Comparison of ENCODE assay signal across 43 cellular contexts in the genomic region with DNA sequence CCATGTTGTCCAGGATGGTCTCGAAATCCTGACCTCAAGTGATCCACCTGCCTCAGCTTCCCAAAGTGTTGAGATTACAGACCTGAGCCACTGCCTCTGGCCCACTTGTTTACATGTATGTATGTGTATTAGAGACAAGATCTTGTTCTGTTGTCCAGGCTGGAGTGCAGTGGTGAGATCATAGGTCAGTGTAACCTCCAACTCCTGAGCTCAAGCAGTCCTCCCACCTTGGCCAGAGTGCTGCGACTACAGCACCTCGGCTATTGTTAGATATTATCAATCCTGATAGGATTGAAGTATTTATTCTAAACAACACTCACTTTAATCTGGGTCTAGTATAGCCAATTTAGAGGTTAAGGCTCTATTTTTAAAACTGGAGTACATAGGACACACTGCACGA. TPM values are rescaled to one million over a fixed set of nuclear protein-coding genes. Genes with fewer than 3 reads are reported as not detected.
"Had no signal": no experiment of that assay in that cellular context is flagged by ENCODE, and none has a peak within 500 bp of the region (broad histone marks: within the 10 kb centered on the region; RNA-seq: fewer than 3 reads in every experiment).

No MANE protein-coding gene starts in this region.

- H3K27me3 ChIP-seq: ascending aorta, body of pancreas, brain microvascular endothelial cell, cardiac muscle cell had no signal

- H3K9me3 ChIP-seq: adrenal gland, ascending aorta, body of pancreas, breast epithelium had no signal

- DNase-seq: activated effector memory CD4-positive, alpha-beta T cell treated with anti-CD3 and anti-CD28 coated beads, Interleukin-2, amount 50 U/mL, for 16 hours; activated effector memory CD4-positive, alpha-beta T cell treated with Interleukin-2 at 50 U/mL for 16 hours; activated gamma-delta T cell; activated gamma-delta T cell treated with Interleukin-2 at 50 U/mL for 16 hours; activated naive CD4-positive, alpha-beta T cell; activated naive CD4-positive, alpha-beta T cell treated with anti-CD3 and anti-CD28 coated beads for 36 hours; activated naive CD4-positive, alpha-beta T cell treated with anti-CD3 and anti-CD28 coated beads, Interleukin-2, amount 10 ng/mL, durations not matched to agents 7 days and 5 days; activated naive CD4-positive, alpha-beta T cell treated with anti-CD3 and anti-CD28 coated beads, Interleukin-2, amount 50 U/mL, for 16 hours; activated naive CD4-positive, alpha-beta T cell treated with Interleukin-2 at 50 U/mL for 16 hours; activated naive CD8-positive, alpha-beta T cell treated with anti-CD3 and anti-CD28 coated beads for 36 hours; activated naive CD8-positive, alpha-beta T cell treated with anti-CD3 and anti-CD28 coated beads, Interleukin-2, amount 10 ng/mL, durations not matched to agents 7 days and 5 days; activated naive CD8-positive, alpha-beta T cell treated with anti-CD3 and anti-CD28 coated beads, Interleukin-2, amount 50 U/mL, for 24 hours; activated T-cell treated with anti-CD3 and anti-CD28 coated beads, Interleukin-2, amount 50 U/mL, for 1 hour; activated T-cell treated with anti-CD3 and anti-CD28 coated beads, Interleukin-2, amount 50 U/mL, for 24 hours; activated T-cell treated with anti-CD3 and anti-CD28 coated beads, Interleukin-2, amount 50 U/mL, for 4 hours; activated T-cell treated with anti-CD3 and anti-CD28 coated beads, Interleukin-2, amount 50 U/mL, for 48 hours; activated T-cell treated with anti-CD3 and anti-CD28 coated beads, Interleukin-2, amount 50 U/mL, for 72 hours; adrenal gland; amniotic stem cell; amygdala; anterior cingulate cortex; aorta; body of pancreas; brain microvascular endothelial cell; caudate nucleus; central memory CD4-positive, alpha-beta T cell; cerebellar nuclear complex had no signal

- H3K27me3 Mint-ChIP-seq: activated naive CD4-positive, alpha-beta T cell treated with anti-CD3 and anti-CD28 coated beads, Interleukin-2, amount 10 ng/mL, durations not matched to agents 7 days and 5 days; activated naive CD4-positive, alpha-beta T cell treated with anti-CD3 and anti-CD28 coated beads, Interleukin-2, amount 50 U/mL, for 24 hours; activated naive CD8-positive, alpha-beta T cell treated with anti-CD3 and anti-CD28 coated beads for 36 hours; activated naive CD8-positive, alpha-beta T cell treated with anti-CD3 and anti-CD28 coated beads, Interleukin-2, amount 50 U/mL, for 24 hours; activated T-helper 17 cell treated with anti-CD3 and anti-CD28 coated beads, Interleukin-2, amount 50 U/mL, for 72 hours; brain had no signal

- H3K36me3 Mint-ChIP-seq: activated naive CD4-positive, alpha-beta T cell treated with anti-CD3 and anti-CD28 coated beads, Interleukin-2, amount 10 ng/mL, durations not matched to agents 7 days and 5 days; activated naive CD4-positive, alpha-beta T cell treated with anti-CD3 and anti-CD28 coated beads, Interleukin-2, amount 50 U/mL, for 24 hours; activated naive CD4-positive, alpha-beta T cell treated with anti-CD3 and anti-CD28 coated beads, Interleukin-2, amount 50 U/mL, for 72 hours; activated naive CD8-positive, alpha-beta T cell; activated naive CD8-positive, alpha-beta T cell treated with anti-CD3 and anti-CD28 coated beads for 36 hours; activated naive CD8-positive, alpha-beta T cell treated with anti-CD3 and anti-CD28 coated beads, Interleukin-2, amount 10 ng/mL, durations not matched to agents 7 days and 5 days; brain had no signal

- H3K36me3 ChIP-seq: adrenal gland, ascending aorta, brain microvascular endothelial cell, breast epithelium, cardiac muscle cell had no signal

- ATAC-seq: activated naive CD4-positive, alpha-beta T cell treated with anti-CD3 and anti-CD28 coated beads, Interleukin-2, amount 50 U/mL, for 72 hours; activated naive CD8-positive, alpha-beta T cell treated with anti-CD3 and anti-CD28 coated beads, Interleukin-2, amount 50 U/mL, for 24 hours; activated T-cell treated with anti-CD3 and anti-CD28 coated beads, Interleukin-2, amount 50 U/mL, for 4 hours; activated T-cell treated with anti-CD3 and anti-CD28 coated beads, Interleukin-2, amount 50 U/mL, for 72 hours; activated T-helper 17 cell treated with anti-CD3 and anti-CD28 coated beads, Interleukin-2, amount 50 U/mL, for 72 hours; body of pancreas had no signal

- H3K4me1 ChIP-seq: adrenal gland, ascending aorta, body of pancreas, breast epithelium had no signal

- H3K4me3 Mint-ChIP-seq: activated naive CD4-positive, alpha-beta T cell treated with anti-CD3 and anti-CD28 coated beads for 36 hours; activated naive CD4-positive, alpha-beta T cell treated with anti-CD3 and anti-CD28 coated beads, Interleukin-2, amount 10 ng/mL, durations not matched to agents 7 days and 5 days; activated naive CD4-positive, alpha-beta T cell treated with anti-CD3 and anti-CD28 coated beads, Interleukin-2, amount 50 U/mL, for 24 hours; activated naive CD8-positive, alpha-beta T cell; activated naive CD8-positive, alpha-beta T cell treated with anti-CD3 and anti-CD28 coated beads for 36 hours; activated naive CD8-positive, alpha-beta T cell treated with anti-CD3 and anti-CD28 coated beads, Interleukin-2, amount 10 ng/mL, durations not matched to agents 7 days and 5 days; activated naive CD8-positive, alpha-beta T cell treated with anti-CD3 and anti-CD28 coated beads, Interleukin-2, amount 50 U/mL, for 24 hours; activated T-cell treated with anti-CD3 and anti-CD28 coated beads, Interleukin-2, amount 50 U/mL, for 24 hours; activated T-cell treated with anti-CD3 and anti-CD28 coated beads, Interleukin-2, amount 50 U/mL, for 4 hours; activated T-cell treated with anti-CD3 and anti-CD28 coated beads, Interleukin-2, amount 50 U/mL, for 72 hours; activated T-helper 1 cell treated with anti-CD3 and anti-CD28 coated beads, Interleukin-12 subunit alpha, Interleukin-12 subunit beta, Interleukin-2, Interleukin-4 antibody, amounts not matched to agents 30 ng/mL and 10 ng/mL and 1 ng/mL, durations not matched to agents 14 hours and 24 hours and 36 hours; activated T-helper 17 cell treated with anti-CD3 and anti-CD28 coated beads, Interleukin-2, amount 50 U/mL, for 72 hours; brain; central memory CD8-positive, alpha-beta T cell had no signal

- H3K27ac Mint-ChIP-seq: activated naive CD4-positive, alpha-beta T cell treated with anti-CD3 and anti-CD28 coated beads for 36 hours; activated naive CD4-positive, alpha-beta T cell treated with anti-CD3 and anti-CD28 coated beads, Interleukin-2, amount 10 ng/mL, durations not matched to agents 7 days and 5 days; activated naive CD4-positive, alpha-beta T cell treated with anti-CD3 and anti-CD28 coated beads, Interleukin-2, amount 50 U/mL, for 24 hours; activated naive CD4-positive, alpha-beta T cell treated with anti-CD3 and anti-CD28 coated beads, Interleukin-2, amount 50 U/mL, for 72 hours; activated naive CD8-positive, alpha-beta T cell; activated naive CD8-positive, alpha-beta T cell treated with anti-CD3 and anti-CD28 coated beads for 36 hours; activated naive CD8-positive, alpha-beta T cell treated with anti-CD3 and anti-CD28 coated beads, Interleukin-2, amount 10 ng/mL, durations not matched to agents 7 days and 5 days; activated naive CD8-positive, alpha-beta T cell treated with anti-CD3 and anti-CD28 coated beads, Interleukin-2, amount 50 U/mL, for 24 hours; activated T-cell treated with anti-CD3 and anti-CD28 coated beads, Interleukin-2, amount 50 U/mL, for 24 hours; activated T-cell treated with anti-CD3 and anti-CD28 coated beads, Interleukin-2, amount 50 U/mL, for 72 hours; activated T-helper 1 cell treated with anti-CD3 and anti-CD28 coated beads, Interleukin-12 subunit alpha, Interleukin-12 subunit beta, Interleukin-2, Interleukin-4 antibody, amounts not matched to agents 30 ng/mL and 10 ng/mL and 1 ng/mL, durations not matched to agents 14 hours and 24 hours and 36 hours; activated T-helper 17 cell treated with anti-CD3 and anti-CD28 coated beads, Interleukin-2, amount 50 U/mL, for 72 hours; activated T-helper 2 cell treated with anti-CD3 and anti-CD28 coated beads, Interferon-gamma antibody, Interleukin-2, Interleukin-4, amounts not matched to agents 10 μg/mL and 5 μg/mL and 100 μg/mL, durations not matched to agents 14 hours and 24 hours and 36 hours; brain had no signal

- H3K27ac ChIP-seq: adrenal gland, ascending aorta, body of pancreas, brain microvascular endothelial cell, breast epithelium, cardiac muscle cell had no signal

- H3K9me3 Mint-ChIP-seq: activated naive CD4-positive, alpha-beta T cell treated with anti-CD3 and anti-CD28 coated beads for 36 hours; activated naive CD4-positive, alpha-beta T cell treated with anti-CD3 and anti-CD28 coated beads, Interleukin-2, amount 10 ng/mL, durations not matched to agents 7 days and 5 days; activated naive CD4-positive, alpha-beta T cell treated with anti-CD3 and anti-CD28 coated beads, Interleukin-2, amount 50 U/mL, for 24 hours; activated naive CD4-positive, alpha-beta T cell treated with anti-CD3 and anti-CD28 coated beads, Interleukin-2, amount 50 U/mL, for 72 hours; activated naive CD8-positive, alpha-beta T cell treated with anti-CD3 and anti-CD28 coated beads for 36 hours; activated naive CD8-positive, alpha-beta T cell treated with anti-CD3 and anti-CD28 coated beads, Interleukin-2, amount 10 ng/mL, durations not matched to agents 7 days and 5 days; activated naive CD8-positive, alpha-beta T cell treated with anti-CD3 and anti-CD28 coated beads, Interleukin-2, amount 50 U/mL, for 24 hours; activated T-cell treated with anti-CD3 and anti-CD28 coated beads, Interleukin-2, amount 50 U/mL, for 24 hours; activated T-cell treated with anti-CD3 and anti-CD28 coated beads, Interleukin-2, amount 50 U/mL, for 4 hours; activated T-cell treated with anti-CD3 and anti-CD28 coated beads, Interleukin-2, amount 50 U/mL, for 72 hours; activated T-helper 1 cell treated with anti-CD3 and anti-CD28 coated beads, Interleukin-12 subunit alpha, Interleukin-12 subunit beta, Interleukin-2, Interleukin-4 antibody, amounts not matched to agents 30 ng/mL and 10 ng/mL and 1 ng/mL, durations not matched to agents 14 hours and 24 hours and 36 hours; activated T-helper 17 cell treated with anti-CD3 and anti-CD28 coated beads, Interleukin-2, amount 50 U/mL, for 72 hours; activated T-helper 2 cell treated with anti-CD3 and anti-CD28 coated beads, Interferon-gamma antibody, Interleukin-2, Interleukin-4, amounts not matched to agents 10 μg/mL and 5 μg/mL and 100 μg/mL, durations not matched to agents 14 hours and 24 hours and 36 hours; central memory CD8-positive, alpha-beta T cell had no signal

- H3K4me1 Mint-ChIP-seq: activated naive CD4-positive, alpha-beta T cell treated with anti-CD3 and anti-CD28 coated beads, Interleukin-2, amount 10 ng/mL, durations not matched to agents 7 days and 5 days; activated naive CD8-positive, alpha-beta T cell treated with anti-CD3 and anti-CD28 coated beads for 36 hours; activated naive CD8-positive, alpha-beta T cell treated with anti-CD3 and anti-CD28 coated beads, Interleukin-2, amount 50 U/mL, for 24 hours; activated T-helper 17 cell treated with anti-CD3 and anti-CD28 coated beads, Interleukin-2, amount 50 U/mL, for 72 hours; brain; central memory CD8-positive, alpha-beta T cell had no signal

- H3K4me3 ChIP-seq: adrenal gland, ascending aorta, body of pancreas, breast epithelium, cardiac muscle cell had no signal

RNA-seq across cellular contexts. Expression of gene PAGE1, which starts 36.0 kb away (rescaled TPM):
- total RNA-seq: activated naive CD4-positive, alpha-beta T cell treated with anti-CD3 and anti-CD28 coated beads for 36 hours; activated naive CD4-positive, alpha-beta T cell treated with anti-CD3 and anti-CD28 coated beads, Interleukin-2, amount 50 U/mL, for 72 hours; activated naive CD8-positive, alpha-beta T cell treated with anti-CD3 and anti-CD28 coated beads for 36 hours; activated naive CD8-positive, alpha-beta T cell treated with anti-CD3 and anti-CD28 coated beads, Interleukin-2, amount 10 ng/mL, durations not matched to agents 7 days and 5 days; activated T-cell treated with anti-CD3 and anti-CD28 coated beads, Interleukin-2, amount 50 U/mL, for 4 hours; activated T-cell treated with anti-CD3 and anti-CD28 coated beads, Interleukin-2, amount 50 U/mL, for 72 hours; activated T-helper 1 cell treated with anti-CD3 and anti-CD28 coated beads, Interleukin-12 subunit alpha, Interleukin-12 subunit beta, Interleukin-2, Interleukin-4 antibody, amounts not matched to agents 30 ng/mL and 10 ng/mL and 1 ng/mL, durations not matched to agents 14 hours and 24 hours and 36 hours; activated T-helper 17 cell treated with anti-CD3 and anti-CD28 coated beads, Interleukin-2, amount 50 U/mL, for 72 hours; activated T-helper 2 cell treated with anti-CD3 and anti-CD28 coated beads, Interferon-gamma antibody, Interleukin-2, Interleukin-4, amounts not matched to agents 10 μg/mL and 5 μg/mL and 100 μg/mL, durations not matched to agents 14 hours and 24 hours and 36 hours; adrenal gland; aorta; ascending aorta; body of pancreas; breast epithelium; bronchial epithelial cell; cardiac muscle cell; cardiac septum; cerebellum; chondrocyte had no signal
- polyA plus RNA-seq: adipose tissue, adrenal gland, aorta, cardiac muscle cell had no signal
